ENCODE assay signal across 9 cellular contexts in genomic region chr20:19975901-19976300, GRCh38. TPM values are rescaled to one million over a fixed set of nuclear protein-coding genes. Genes with fewer than 3 reads are reported as not detected.
A peak's percentile ranks its signal among the peaks of the same experiment; 100 is the strongest.
DNase-seq lines count a peak whose midpoint lies in the region; ATAC-seq and TF ChIP-seq lines count a peak whose summit lies in the region.
"Had no signal": no experiment of that assay in that cellular context is flagged by ENCODE, and none has a peak within 500 bp of the region (broad histone marks: within the 10 kb centered on the region; RNA-seq: fewer than 3 reads in every experiment).

No MANE protein-coding gene starts in this region.

- ATAC-seq in HG03439 (IDR thresholded peaks at IDR 0.05; ENCODE audit: unreplicated experiment) (no peak), HG03460 (IDR thresholded peaks at IDR 0.05; ENCODE audit: unreplicated experiment) (no peak)

- H3K4me1 ChIP-seq in esophagus squamous epithelium (peaks cover 39 to 82% (median 53%) of the 10 kb centered on the region in 3 donors), ovary (ENCODE audit: insufficient read depth) (peaks cover 19% of the 10 kb centered on the region)

- TF ChIP-seq POLR2A in esophagus squamous epithelium (IDR thresholded peaks at IDR 0.05) (no peak), ovary (IDR thresholded peaks at IDR 0.05) (no peak)

- no peaks in the 10 kb centered on the region for H3K27me3 ChIP-seq in esophagus squamous epithelium
- H3K27me3 ChIP-seq in ovary, result no peaks in the 10 kb centered on the region

- TF ChIP-seq CTCF in AG10803 (conservative IDR thresholded peaks at IDR 0.05; ENCODE audit: low read length) (peak; percentile 19; the same call in 1 of the 2 replicates), esophagus squamous epithelium (IDR thresholded peaks at IDR 0.05) (no peak), ovary (IDR thresholded peaks at IDR 0.05) (no peak), GM10266 (IDR thresholded peaks at IDR 0.05; ENCODE audit: control insufficient read depth, insufficient read depth, low read depth, missing control alignments) (no peak)

- DNase-seq in AG10803 (ENCODE audit: low read depth) (peak; percentile 42), esophagus squamous epithelium (lab: John Stamatoyannopoulos, UW) (no peak), ovary (no peak), GM10266 (ENCODE audit: extremely low spot score) (no peak), NCI-H1048 (lab: John Stamatoyannopoulos, UW) (no peak)
- DNase-seq: NCI-H2107 had no signal

- intact Hi-C loops in esophagus squamous epithelium (cut with DNase I) (no loop called here), ovary (cut with DNase I) (loop anchor here in 1 of 4 donors (2.0 kb wide), 1 partner anchor 17 kb away; no protein-coding TSS in a partner anchor)

- H3K36me3 ChIP-seq in esophagus squamous epithelium (peaks cover 0 to 27% (median 8%) of the 10 kb centered on the region in 3 donors), ovary (no peaks in the 10 kb centered on the region)

- 30% methylated on average over 8 to 9 of the region's 9 CpGs for WGBS in esophagus squamous epithelium, 2 donors
- 8 to 16% (median 9%) methylated on average over 9 of the region's 9 CpGs for WGBS in ovary, 3 donors

- peak overlapping the region; percentile 98 for H3K4me3 ChIP-seq in AG10803 (ENCODE audit: low read length)
- H3K4me3 ChIP-seq in esophagus squamous epithelium, result peak overlapping the region; percentile 45 to 77 (median 66)
- peak overlapping the region; percentile 56 for H3K4me3 ChIP-seq in ovary

- H3K9me3 ChIP-seq in esophagus squamous epithelium (no peaks in the 10 kb centered on the region), ovary (no peaks in the 10 kb centered on the region)

- no peak for TF ChIP-seq EP300 in ovary (IDR thresholded peaks at IDR 0.05)

- peak overlapping the region; percentile 87 to 97 (median 95) for H3K27ac ChIP-seq in esophagus squamous epithelium
- peak overlapping the region; percentile 71 to 92 for H3K27ac ChIP-seq in ovary

TF ChIP-seq in PFSK-1, 5 proteins besides CTCF, POLR2A, EP300 and RAD21:
- TF ChIP-seq POLR2AphosphoS5 (IDR thresholded peaks at IDR 0.05; ENCODE audit: low read depth, low read length) (no peak), REST (IDR thresholded peaks at IDR 0.05; ENCODE audit: insufficient read depth in 1 of 2, low read depth in 2 of 2, low read length in 2 of 2) (no peak), TAF1 (IDR thresholded peaks at IDR 0.05; ENCODE audit: borderline replicate concordance, insufficient read depth, low read length) (no peak), SIN3A (IDR thresholded peaks at IDR 0.05; ENCODE audit: borderline replicate concordance, insufficient read depth, low read length) (peak; percentile 44; the same call in 1 of the 2 replicates), FOXP2 (optimal IDR thresholded peaks at IDR 0.05; ENCODE audit: borderline replicate concordance, extremely low read depth, extremely low read length, insufficient read depth) (no peak)

RNA-seq across cellular contexts. Expression of gene NAA20, which starts 41.3 kb away (rescaled TPM):
- polyA plus RNA-seq in PFSK-1 (2012; ENCODE audit: insufficient read length, low read depth), result 81.7 TPM
- total RNA-seq in esophagus squamous epithelium, result 100 to 1,000 TPM; 115 to 164 (median 139) TPM
- 10 to 100 TPM; 19.4 to 58.6 (median 43.3) TPM for total RNA-seq in ovary
- polyA plus RNA-seq in ovary, result 10 to 100 TPM; 48.6 to 67.6 TPM
